20 cellular contexts compared by ENCODE assay signal in the genomic region with DNA sequence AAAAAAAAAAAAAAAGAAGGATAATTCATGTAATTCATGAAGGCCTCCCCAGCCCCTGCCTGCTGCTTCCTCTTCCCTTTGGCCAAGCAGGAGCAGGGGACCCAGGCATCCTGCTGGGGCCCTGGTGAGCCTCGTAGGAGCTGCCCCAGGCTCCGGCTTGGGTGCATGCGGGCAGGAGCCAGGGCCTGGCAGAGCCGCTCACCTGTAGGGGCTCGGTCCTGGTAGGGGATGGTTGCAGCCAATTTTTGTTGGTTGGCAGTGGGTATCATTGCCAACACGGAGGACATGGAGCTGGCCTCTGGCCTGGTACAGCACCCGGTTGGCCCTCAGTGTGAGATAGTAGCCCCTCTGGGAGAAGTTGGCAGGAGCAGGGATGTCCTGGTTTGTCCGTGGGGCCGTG. TPM values are rescaled to one million over a fixed set of nuclear protein-coding genes. Genes with fewer than 3 reads are reported as not detected.
"Had no signal": no experiment of that assay in that cellular context is flagged by ENCODE, and none has a peak within 500 bp of the region (broad histone marks: within the 10 kb centered on the region; RNA-seq: fewer than 3 reads in every experiment).

No MANE protein-coding gene starts in this region.

RNA-seq across cellular contexts. Expression of a gene that starts 10.2 kb away (rescaled TPM):
- total RNA-seq: hepatocyte, kidney, kidney epithelial cell, left cardiac atrium, left colon, left lobe of liver, left lung, left ventricle myocardium inferior, left ventricle myocardium superior, liver, lower lobe of right lung, lung microvascular endothelial cell, mesenteric fat pad, mesothelial cell of epicardium, mucosa of descending colon, mucosa of gallbladder, myocyte had no signal
- polyA plus RNA-seq: keratinocyte, lung, mammary epithelial cell had no signal
